1 cellular context compared by ENCODE assay signal in the genomic region with DNA sequence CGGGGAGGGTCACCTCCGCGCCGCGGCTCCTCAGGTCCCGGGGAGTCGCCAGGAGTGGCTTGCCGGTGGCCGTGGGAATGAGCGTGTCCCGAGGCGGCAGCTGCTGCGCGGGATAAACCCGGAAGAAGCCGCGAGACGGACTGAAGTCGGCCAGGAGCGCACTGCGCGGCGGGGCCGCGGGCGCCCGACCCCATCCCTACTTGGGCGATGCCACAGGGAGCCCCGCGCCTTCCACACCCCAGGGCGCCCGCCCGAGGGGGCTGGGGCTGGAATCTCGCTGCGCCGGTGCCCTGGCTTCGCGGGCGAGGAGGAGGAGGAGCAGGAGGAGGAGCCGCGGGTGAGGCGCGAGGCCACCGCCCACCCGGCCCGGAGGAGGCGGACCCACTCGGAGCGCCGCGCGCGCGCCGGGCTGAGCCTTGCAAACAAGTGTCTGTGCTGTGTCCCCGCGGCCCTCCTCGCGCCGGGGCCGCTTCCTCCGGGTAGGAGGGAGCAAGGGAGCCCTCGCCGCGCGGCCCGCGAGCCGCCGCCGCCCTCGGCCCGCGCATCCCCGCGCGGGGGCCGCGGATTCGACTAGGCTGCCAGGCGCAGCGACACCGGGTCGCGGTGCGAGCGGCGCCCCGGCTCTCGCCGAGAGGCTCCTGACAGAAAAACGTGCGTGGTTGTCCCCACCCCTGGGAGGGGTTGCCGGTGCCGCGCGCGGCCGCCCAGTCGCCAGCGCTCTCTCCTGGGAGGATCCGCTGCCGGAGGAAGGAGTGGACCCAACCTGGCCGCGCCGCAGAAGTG.
A peak's percentile ranks its signal among the peaks of the same experiment; 100 is the strongest.
TF ChIP-seq lines count a peak whose summit lies in the region.

Gene ZDHHC14 (plus strand): TSS at position 412 of the 783 bp plus-strand sequence.

TF ChIP-seq in GM12878, 131 proteins besides CTCF, POLR2A, EP300 and RAD21 (continued from another document and continues in another):
- TF ChIP-seq ZNF207 (IDR thresholded peaks at IDR 0.05; ENCODE audit: borderline replicate concordance) (0 out of 2 replicates have a peak, but pooled peaks have one; percentile 42), CBX3 (IDR thresholded peaks at IDR 0.05; ENCODE audit: borderline replicate concordance, low read depth) (no peak), IKZF1 (conservative IDR thresholded peaks at IDR 0.05) (peak; percentile 80), POU2F2 (IDR thresholded peaks at IDR 0.05; ENCODE audit: borderline replicate concordance, low read depth, low read length) (no peak), NR2F1 (conservative IDR thresholded peaks at IDR 0.05) (peak; percentile 50; the same call in 1 of the 2 replicates), ZSCAN29 (IDR thresholded peaks at IDR 0.05) (0 out of 2 replicates have a peak, but pooled peaks have one; percentile 16), MYB (IDR thresholded peaks at IDR 0.05; ENCODE audit: borderline replicate concordance, low read depth, low read length) (no peak), EGR1 (IDR thresholded peaks at IDR 0.05; ENCODE audit: borderline replicate concordance in 1 of 2, low read depth in 2 of 2, low read length in 2 of 2) (peak in 1 of 2 experiments; percentile 51; a peak in 1 of 3 replicates), ZNF24 (IDR thresholded peaks at IDR 0.05) (0 out of 2 replicates have a peak, but pooled peaks have one; percentile 14), RB1 (IDR thresholded peaks at IDR 0.05; ENCODE audit: borderline replicate concordance) (peak; percentile 81; the same call in 1 of the 2 replicates), POLR2AphosphoS5 (IDR thresholded peaks at IDR 0.05; ENCODE audit: low read length) (peak; percentile 60; the same call in 1 of the 2 replicates), PAX5 (IDR thresholded peaks at IDR 0.05; ENCODE audit: borderline replicate concordance, low read depth, low read length) (no peak), KAT2A (conservative IDR thresholded peaks at IDR 0.05; ENCODE audit: control insufficient read depth, low read depth, low read length) (no peak), RAD51 (IDR thresholded peaks at IDR 0.05) (no peak), TBL1XR1 (IDR thresholded peaks at IDR 0.05; ENCODE audit: low read depth, low read length) (no peak), PML (IDR thresholded peaks at IDR 0.05; ENCODE audit: low read length) (no peak), NFXL1 (IDR thresholded peaks at IDR 0.05; ENCODE audit: borderline replicate concordance) (no peak), NBN (IDR thresholded peaks at IDR 0.05) (no peak), BRCA1 (IDR thresholded peaks at IDR 0.05; ENCODE audit: low read depth, low read length) (no peak), MXI1 (IDR thresholded peaks at IDR 0.05; ENCODE audit: low read depth, low read length) (peak; percentile 46), KLF5 (IDR thresholded peaks at IDR 0.05; ENCODE audit: partially characterized antibody) (peak; percentile 30), SP1 (IDR thresholded peaks at IDR 0.05; ENCODE audit: low read depth, low read length) (no peak), NR2C2 (IDR thresholded peaks at IDR 0.05; ENCODE audit: borderline replicate concordance, control insufficient read depth, insufficient read length, low read depth) (no peak), USF1 (IDR thresholded peaks at IDR 0.05; ENCODE audit: borderline replicate concordance, extremely low read length, insufficient read depth, low read depth, low read length) (no peak), FOS (IDR thresholded peaks at IDR 0.05; ENCODE audit: borderline replicate concordance, extremely low read depth, insufficient read length) (no peak), MTA2 (IDR thresholded peaks at IDR 0.05; ENCODE audit: low read depth) (no peak), IKZF2 (IDR thresholded peaks at IDR 0.05) (no peak; a peak in 2 of 4 replicates), IRF4 (IDR thresholded peaks at IDR 0.05; ENCODE audit: low read depth, low read length) (no peak), KDM1A (IDR thresholded peaks at IDR 0.05; ENCODE audit: borderline replicate concordance) (no peak), RUNX3 (IDR thresholded peaks at IDR 0.05; ENCODE audit: low read length) (0 out of 2 replicates have a peak, but pooled peaks have one; percentile 16), SRF (IDR thresholded peaks at IDR 0.05; ENCODE audit: low read depth in 2 of 2, low read length in 2 of 2) (no peak), NR2C1 (IDR thresholded peaks at IDR 0.05) (no peak), ZNF592 (IDR thresholded peaks at IDR 0.05) (no peak), CBFB (IDR thresholded peaks at IDR 0.05; ENCODE audit: low read depth) (no peak), BACH1 (IDR thresholded peaks at IDR 0.05; ENCODE audit: borderline replicate concordance) (peak; percentile 97)
- TF ChIP-seq, protein P1, sequence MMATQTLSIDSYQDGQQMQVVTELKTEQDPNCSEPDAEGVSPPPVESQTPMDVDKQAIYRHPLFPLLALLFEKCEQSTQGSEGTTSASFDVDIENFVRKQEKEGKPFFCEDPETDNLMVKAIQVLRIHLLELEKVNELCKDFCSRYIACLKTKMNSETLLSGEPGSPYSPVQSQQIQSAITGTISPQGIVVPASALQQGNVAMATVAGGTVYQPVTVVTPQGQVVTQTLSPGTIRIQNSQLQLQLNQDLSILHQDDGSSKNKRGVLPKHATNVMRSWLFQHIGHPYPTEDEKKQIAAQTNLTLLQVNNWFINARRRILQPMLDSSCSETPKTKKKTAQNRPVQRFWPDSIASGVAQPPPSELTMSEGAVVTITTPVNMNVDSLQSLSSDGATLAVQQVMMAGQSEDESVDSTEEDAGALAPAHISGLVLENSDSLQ (IDR thresholded peaks at IDR 0.05) = no peak
- TF ChIP-seq, protein P2, sequence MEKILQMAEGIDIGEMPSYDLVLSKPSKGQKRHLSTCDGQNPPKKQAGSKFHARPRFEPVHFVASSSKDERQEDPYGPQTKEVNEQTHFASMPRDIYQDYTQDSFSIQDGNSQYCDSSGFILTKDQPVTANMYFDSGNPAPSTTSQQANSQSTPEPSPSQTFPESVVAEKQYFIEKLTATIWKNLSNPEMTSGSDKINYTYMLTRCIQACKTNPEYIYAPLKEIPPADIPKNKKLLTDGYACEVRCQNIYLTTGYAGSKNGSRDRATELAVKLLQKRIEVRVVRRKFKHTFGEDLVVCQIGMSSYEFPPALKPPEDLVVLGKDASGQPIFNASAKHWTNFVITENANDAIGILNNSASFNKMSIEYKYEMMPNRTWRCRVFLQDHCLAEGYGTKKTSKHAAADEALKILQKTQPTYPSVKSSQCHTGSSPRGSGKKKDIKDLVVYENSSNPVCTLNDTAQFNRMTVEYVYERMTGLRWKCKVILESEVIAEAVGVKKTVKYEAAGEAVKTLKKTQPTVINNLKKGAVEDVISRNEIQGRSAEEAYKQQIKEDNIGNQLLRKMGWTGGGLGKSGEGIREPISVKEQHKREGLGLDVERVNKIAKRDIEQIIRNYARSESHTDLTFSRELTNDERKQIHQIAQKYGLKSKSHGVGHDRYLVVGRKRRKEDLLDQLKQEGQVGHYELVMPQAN (conservative IDR thresholded peaks at IDR 0.05) = peak; percentile 90
- TF ChIP-seq, protein P3, sequence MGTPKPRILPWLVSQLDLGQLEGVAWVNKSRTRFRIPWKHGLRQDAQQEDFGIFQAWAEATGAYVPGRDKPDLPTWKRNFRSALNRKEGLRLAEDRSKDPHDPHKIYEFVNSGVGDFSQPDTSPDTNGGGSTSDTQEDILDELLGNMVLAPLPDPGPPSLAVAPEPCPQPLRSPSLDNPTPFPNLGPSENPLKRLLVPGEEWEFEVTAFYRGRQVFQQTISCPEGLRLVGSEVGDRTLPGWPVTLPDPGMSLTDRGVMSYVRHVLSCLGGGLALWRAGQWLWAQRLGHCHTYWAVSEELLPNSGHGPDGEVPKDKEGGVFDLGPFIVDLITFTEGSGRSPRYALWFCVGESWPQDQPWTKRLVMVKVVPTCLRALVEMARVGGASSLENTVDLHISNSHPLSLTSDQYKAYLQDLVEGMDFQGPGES (IDR thresholded peaks at IDR 0.05) = no peak
- TF ChIP-seq, protein P4, sequence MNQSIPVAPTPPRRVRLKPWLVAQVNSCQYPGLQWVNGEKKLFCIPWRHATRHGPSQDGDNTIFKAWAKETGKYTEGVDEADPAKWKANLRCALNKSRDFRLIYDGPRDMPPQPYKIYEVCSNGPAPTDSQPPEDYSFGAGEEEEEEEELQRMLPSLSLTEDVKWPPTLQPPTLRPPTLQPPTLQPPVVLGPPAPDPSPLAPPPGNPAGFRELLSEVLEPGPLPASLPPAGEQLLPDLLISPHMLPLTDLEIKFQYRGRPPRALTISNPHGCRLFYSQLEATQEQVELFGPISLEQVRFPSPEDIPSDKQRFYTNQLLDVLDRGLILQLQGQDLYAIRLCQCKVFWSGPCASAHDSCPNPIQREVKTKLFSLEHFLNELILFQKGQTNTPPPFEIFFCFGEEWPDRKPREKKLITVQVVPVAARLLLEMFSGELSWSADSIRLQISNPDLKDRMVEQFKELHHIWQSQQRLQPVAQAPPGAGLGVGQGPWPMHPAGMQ (IDR thresholded peaks at IDR 0.05; ENCODE audit: borderline replicate concordance) = no peak
- TF ChIP-seq, protein P5, sequence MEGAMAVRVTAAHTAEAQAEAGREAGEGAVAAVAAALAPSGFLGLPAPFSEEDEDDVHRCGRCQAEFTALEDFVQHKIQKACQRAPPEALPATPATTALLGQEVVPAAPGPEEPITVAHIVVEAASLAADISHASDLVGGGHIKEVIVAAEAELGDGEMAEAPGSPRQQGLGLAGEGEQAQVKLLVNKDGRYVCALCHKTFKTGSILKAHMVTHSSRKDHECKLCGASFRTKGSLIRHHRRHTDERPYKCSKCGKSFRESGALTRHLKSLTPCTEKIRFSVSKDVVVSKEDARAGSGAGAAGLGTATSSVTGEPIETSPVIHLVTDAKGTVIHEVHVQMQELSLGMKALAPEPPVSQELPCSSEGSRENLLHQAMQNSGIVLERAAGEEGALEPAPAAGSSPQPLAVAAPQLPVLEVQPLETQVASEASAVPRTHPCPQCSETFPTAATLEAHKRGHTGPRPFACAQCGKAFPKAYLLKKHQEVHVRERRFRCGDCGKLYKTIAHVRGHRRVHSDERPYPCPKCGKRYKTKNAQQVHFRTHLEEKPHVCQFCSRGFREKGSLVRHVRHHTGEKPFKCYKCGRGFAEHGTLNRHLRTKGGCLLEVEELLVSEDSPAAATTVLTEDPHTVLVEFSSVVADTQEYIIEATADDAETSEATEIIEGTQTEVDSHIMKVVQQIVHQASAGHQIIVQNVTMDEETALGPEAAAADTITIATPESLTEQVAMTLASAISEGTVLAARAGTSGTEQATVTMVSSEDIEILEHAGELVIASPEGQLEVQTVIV (IDR thresholded peaks at IDR 0.05; ENCODE audit: borderline replicate concordance, partially characterized antibody) = peak; percentile 62
- TF ChIP-seq, protein P6, sequence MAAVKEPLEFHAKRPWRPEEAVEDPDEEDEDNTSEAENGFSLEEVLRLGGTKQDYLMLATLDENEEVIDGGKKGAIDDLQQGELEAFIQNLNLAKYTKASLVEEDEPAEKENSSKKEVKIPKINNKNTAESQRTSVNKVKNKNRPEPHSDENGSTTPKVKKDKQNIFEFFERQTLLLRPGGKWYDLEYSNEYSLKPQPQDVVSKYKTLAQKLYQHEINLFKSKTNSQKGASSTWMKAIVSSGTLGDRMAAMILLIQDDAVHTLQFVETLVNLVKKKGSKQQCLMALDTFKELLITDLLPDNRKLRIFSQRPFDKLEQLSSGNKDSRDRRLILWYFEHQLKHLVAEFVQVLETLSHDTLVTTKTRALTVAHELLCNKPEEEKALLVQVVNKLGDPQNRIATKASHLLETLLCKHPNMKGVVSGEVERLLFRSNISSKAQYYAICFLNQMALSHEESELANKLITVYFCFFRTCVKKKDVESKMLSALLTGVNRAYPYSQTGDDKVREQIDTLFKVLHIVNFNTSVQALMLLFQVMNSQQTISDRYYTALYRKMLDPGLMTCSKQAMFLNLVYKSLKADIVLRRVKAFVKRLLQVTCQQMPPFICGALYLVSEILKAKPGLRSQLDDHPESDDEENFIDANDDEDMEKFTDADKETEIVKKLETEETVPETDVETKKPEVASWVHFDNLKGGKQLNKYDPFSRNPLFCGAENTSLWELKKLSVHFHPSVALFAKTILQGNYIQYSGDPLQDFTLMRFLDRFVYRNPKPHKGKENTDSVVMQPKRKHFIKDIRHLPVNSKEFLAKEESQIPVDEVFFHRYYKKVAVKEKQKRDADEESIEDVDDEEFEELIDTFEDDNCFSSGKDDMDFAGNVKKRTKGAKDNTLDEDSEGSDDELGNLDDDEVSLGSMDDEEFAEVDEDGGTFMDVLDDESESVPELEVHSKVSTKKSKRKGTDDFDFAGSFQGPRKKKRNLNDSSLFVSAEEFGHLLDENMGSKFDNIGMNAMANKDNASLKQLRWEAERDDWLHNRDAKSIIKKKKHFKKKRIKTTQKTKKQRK (IDR thresholded peaks at IDR 0.05; ENCODE audit: low read depth, low read length) = no peak
